In genomic region chr5:66967826-66968262, GRCh38 we compare ENCODE assay signal across 19 cellular contexts.
DNase-seq lines count a peak whose midpoint lies in the region; ATAC-seq and TF ChIP-seq lines count a peak whose summit lies in the region.
"Had no signal": no experiment of that assay in that cellular context is flagged by ENCODE, and none has a peak within 500 bp of the region (broad histone marks: within the 10 kb centered on the region; RNA-seq: fewer than 3 reads in every experiment).

No MANE protein-coding gene starts in this region.

- H3K27me3 ChIP-seq in foreskin keratinocyte (no peaks in the 10 kb centered on the region), stomach (no peaks in the 10 kb centered on the region)
- H3K27me3 ChIP-seq: BLaER1 treated with 17β-estradiol and CSF1 and Interleukin-3, amounts not matched to agents 10 nM and 100 nM had no signal

- H3K36me3 ChIP-seq in stomach: no peaks in the 10 kb centered on the region
- H3K36me3 ChIP-seq: BLaER1 treated with 17β-estradiol and CSF1 and Interleukin-3, amounts not matched to agents 10 nM and 100 nM had no signal

- H3K9me3 ChIP-seq in stomach: no peaks in the 10 kb centered on the region
- H3K9me3 ChIP-seq: BLaER1 treated with 17β-estradiol and CSF1 and Interleukin-3, amounts not matched to agents 10 nM and 100 nM had no signal

- H3K27me3 Mint-ChIP-seq in activated T-helper 17 cell treated with anti-CD3 and anti-CD28 coated beads, Interleukin-2, amount 50 U/mL, for 72 hours: no peaks in the 10 kb centered on the region
- no peaks in the 10 kb centered on the region for H3K27me3 Mint-ChIP-seq in activated naive CD8-positive, alpha-beta T cell treated with anti-CD3 and anti-CD28 coated beads, Interleukin-2, amount 50 U/mL, for 24 hours
- H3K27me3 Mint-ChIP-seq: activated naive CD4-positive, alpha-beta T cell treated with anti-CD3 and anti-CD28 coated beads, Interleukin-2, amount 50 U/mL, for 24 hours; memory B cell had no signal

- H3K27ac Mint-ChIP-seq in activated T-helper 17 cell treated with anti-CD3 and anti-CD28 coated beads, Interleukin-2, amount 50 U/mL, for 72 hours: peak overlapping the region; percentile 16
- no peak overlapping the region for H3K27ac Mint-ChIP-seq in activated naive CD8-positive, alpha-beta T cell treated with anti-CD3 and anti-CD28 coated beads, Interleukin-2, amount 50 U/mL, for 24 hours
- H3K27ac Mint-ChIP-seq: activated naive CD4-positive, alpha-beta T cell treated with anti-CD3 and anti-CD28 coated beads, Interleukin-2, amount 50 U/mL, for 24 hours; activated T-helper 1 cell treated with anti-CD3 and anti-CD28 coated beads, Interleukin-12 subunit alpha, Interleukin-12 subunit beta, Interleukin-2, Interleukin-4 antibody, amounts not matched to agents 30 ng/mL and 10 ng/mL and 1 ng/mL, durations not matched to agents 14 hours and 24 hours and 36 hours; GM23338; memory B cell; naive thymus-derived CD4-positive, alpha-beta T cell had no signal

- no peak for TF ChIP-seq EP300 in stomach (IDR thresholded peaks at IDR 0.05)

- peaks cover 4% of the 10 kb centered on the region for H3K4me1 Mint-ChIP-seq in activated T-helper 17 cell treated with anti-CD3 and anti-CD28 coated beads, Interleukin-2, amount 50 U/mL, for 72 hours
- H3K4me1 Mint-ChIP-seq in activated naive CD8-positive, alpha-beta T cell treated with anti-CD3 and anti-CD28 coated beads, Interleukin-2, amount 50 U/mL, for 24 hours: peaks cover 4% of the 10 kb centered on the region
- H3K4me1 Mint-ChIP-seq: activated naive CD4-positive, alpha-beta T cell treated with anti-CD3 and anti-CD28 coated beads, Interleukin-2, amount 50 U/mL, for 24 hours had no signal

- 29 to 45% (median 40%) methylated on average over 4 of the region's 4 CpGs for WGBS in stomach, 5 donors

- TF ChIP-seq POLR2A in stomach (IDR thresholded peaks at IDR 0.05): no peak

- H3K27ac ChIP-seq in foreskin keratinocyte (no peak overlapping the region), stomach (no peak overlapping the region)
- H3K27ac ChIP-seq: BLaER1 treated with 17β-estradiol and CSF1 and Interleukin-3, amounts not matched to agents 10 nM and 100 nM had no signal

- H3K4me3 ChIP-seq in stomach: no peak overlapping the region
- H3K4me3 ChIP-seq: BLaER1 treated with 17β-estradiol and CSF1 and Interleukin-3, amounts not matched to agents 10 nM and 100 nM; GM23338 had no signal

- DNase-seq in Right ventricle myocardium inferior (ENCODE audit: missing footprints): no peak
- DNase-seq in cardiac septum (ENCODE audit: low spot score): no peak
- DNase-seq in foreskin keratinocyte: no peak
- peak; percentile 58 for DNase-seq in stomach
- DNase-seq in NCI-H1092 (lab: John Stamatoyannopoulos, UW): no peak
- DNase-seq in activated naive CD8-positive, alpha-beta T cell treated with anti-CD3 and anti-CD28 coated beads, Interleukin-2, amount 50 U/mL, for 24 hours: no peak
- DNase-seq: ACHN; Calu3; naive thymus-derived CD4-positive, alpha-beta T cell; NCI-H1694; OCI-M1; SHP77 treated with DMSO at 0.1 percent for 48 hours had no signal

- ATAC-seq in Right ventricle myocardium inferior: peak; percentile 31
- peak; percentile 54 for ATAC-seq in activated T-helper 17 cell treated with anti-CD3 and anti-CD28 coated beads, Interleukin-2, amount 50 U/mL, for 72 hours (replicated peaks)
- peak; percentile 32 for ATAC-seq in foreskin keratinocyte
- ATAC-seq in activated naive CD8-positive, alpha-beta T cell treated with anti-CD3 and anti-CD28 coated beads, Interleukin-2, amount 50 U/mL, for 24 hours: no peak
- no peak for ATAC-seq in HG03354 (IDR thresholded peaks at IDR 0.05; ENCODE audit: poor library complexity, severe bottlenecking, unreplicated experiment)
- ATAC-seq: GM23338; naive thymus-derived CD4-positive, alpha-beta T cell had no signal

- intact Hi-C loops in Right ventricle myocardium inferior (cut with DNase I): no loop called here
- intact Hi-C loops in cardiac septum (cut with DNase I): no loop called here
- intact Hi-C loops in stomach (cut with DNase I; ENCODE audit: low total_unique reads): no loop called here

- no peaks in the 10 kb centered on the region for H3K36me3 Mint-ChIP-seq in activated T-helper 17 cell treated with anti-CD3 and anti-CD28 coated beads, Interleukin-2, amount 50 U/mL, for 72 hours (ENCODE audit: low read depth)
- no peaks in the 10 kb centered on the region for H3K36me3 Mint-ChIP-seq in activated naive CD8-positive, alpha-beta T cell treated with anti-CD3 and anti-CD28 coated beads, Interleukin-2, amount 50 U/mL, for 24 hours (ENCODE audit: low read depth)
- H3K36me3 Mint-ChIP-seq: activated naive CD4-positive, alpha-beta T cell treated with anti-CD3 and anti-CD28 coated beads, Interleukin-2, amount 50 U/mL, for 24 hours had no signal

- no peak overlapping the region for H3K4me3 Mint-ChIP-seq in activated T-helper 17 cell treated with anti-CD3 and anti-CD28 coated beads, Interleukin-2, amount 50 U/mL, for 72 hours
- no peak overlapping the region for H3K4me3 Mint-ChIP-seq in activated naive CD8-positive, alpha-beta T cell treated with anti-CD3 and anti-CD28 coated beads, Interleukin-2, amount 50 U/mL, for 24 hours
- H3K4me3 Mint-ChIP-seq: activated naive CD4-positive, alpha-beta T cell treated with anti-CD3 and anti-CD28 coated beads, Interleukin-2, amount 50 U/mL, for 24 hours; activated T-helper 1 cell treated with anti-CD3 and anti-CD28 coated beads, Interleukin-12 subunit alpha, Interleukin-12 subunit beta, Interleukin-2, Interleukin-4 antibody, amounts not matched to agents 30 ng/mL and 10 ng/mL and 1 ng/mL, durations not matched to agents 14 hours and 24 hours and 36 hours; GM23338; memory B cell; naive thymus-derived CD4-positive, alpha-beta T cell had no signal

- no peaks in the 10 kb centered on the region for H3K9me3 Mint-ChIP-seq in activated T-helper 17 cell treated with anti-CD3 and anti-CD28 coated beads, Interleukin-2, amount 50 U/mL, for 72 hours
- H3K9me3 Mint-ChIP-seq in activated naive CD8-positive, alpha-beta T cell treated with anti-CD3 and anti-CD28 coated beads, Interleukin-2, amount 50 U/mL, for 24 hours: no peaks in the 10 kb centered on the region
- H3K9me3 Mint-ChIP-seq: activated naive CD4-positive, alpha-beta T cell treated with anti-CD3 and anti-CD28 coated beads, Interleukin-2, amount 50 U/mL, for 24 hours; activated T-helper 1 cell treated with anti-CD3 and anti-CD28 coated beads, Interleukin-12 subunit alpha, Interleukin-12 subunit beta, Interleukin-2, Interleukin-4 antibody, amounts not matched to agents 30 ng/mL and 10 ng/mL and 1 ng/mL, durations not matched to agents 14 hours and 24 hours and 36 hours; GM23338; memory B cell had no signal

- TF ChIP-seq CTCF in foreskin keratinocyte (conservative IDR thresholded peaks at IDR 0.05) (no peak), stomach (IDR thresholded peaks at IDR 0.05) (no peak)

- H3K4me1 ChIP-seq in foreskin keratinocyte (no peaks in the 10 kb centered on the region), stomach (peaks cover 4 to 24% (median 8%) of the 10 kb centered on the region in 4 donors)
- H3K4me1 ChIP-seq: BLaER1 treated with 17β-estradiol and CSF1 and Interleukin-3, amounts not matched to agents 10 nM and 100 nM had no signal

Comparison
In these comparisons a context has a peak if more than half of its experiments do, and no peak if none do; other contexts are left out.
1. ATAC-seq: peak in Right ventricle myocardium inferior (single experiment), activated T-helper 17 cell treated with anti-CD3 and anti-CD28 coated beads, Interleukin-2, amount 50 U/mL, for 72 hours (single experiment) and foreskin keratinocyte (single experiment); none in activated naive CD8-positive, alpha-beta T cell treated with anti-CD3 and anti-CD28 coated beads, Interleukin-2, amount 50 U/mL, for 24 hours (single experiment) and HG03354 (single experiment).